In genomic region chr22:31080848-31081649, GRCh38 we compare ENCODE assay signal across 8 cellular contexts. TPM values are rescaled to one million over a fixed set of nuclear protein-coding genes. Genes with fewer than 3 reads are reported as not detected.
DNase-seq lines count a peak whose midpoint lies in the region; ATAC-seq, FAIRE-seq and TF ChIP-seq lines count a peak whose summit lies in the region.

TSS of gene SMTN (plus strand) at chr22:31081318. CDS start at chr22:31083259, 1,941 bp downstream.

- peak within 1 kb of the TSS; percentile 93 for H3K4me2 ChIP-seq in OCI-LY3 (ENCODE audit: low read length)

- peak within 1 kb of the TSS; percentile 86 for H3K4me3 ChIP-seq in OCI-LY3 (ENCODE audit: low read length)
- peak within 1 kb of the TSS; percentile 41 for H3K4me3 ChIP-seq in mucosa of descending colon

- peak within 1 kb of the TSS; percentile 33 for H3K27ac ChIP-seq in OCI-LY3 (ENCODE audit: low read length)

- H3K27me3 ChIP-seq in OCI-LY3 (ENCODE audit: low read depth, low read length): no peaks in the 10 kb centered on the region

- peaks cover 20% of the 10 kb centered on the region for H3K79me2 ChIP-seq in OCI-LY3 (ENCODE audit: low read length)

- intact Hi-C loops in mucosa of descending colon (cut with DNase I, micrococcal nuclease): loop anchor here in 1 of 2 donors (5.0 kb wide), 1 partner anchor 134 kb away; no protein-coding TSS in a partner anchor

- DNase-seq in COLO829 (ENCODE audit: low spot score) (peak; percentile 99), HTR-8/SVneo (ENCODE audit: insufficient read length, low spot score) (peak; percentile 82), activated T-cell treated with anti-CD3 and anti-CD28 coated beads for 24 hours (ENCODE audit: low read depth) (peak; percentile 81), epidermal melanocyte (ENCODE audit: insufficient read length, low spot score) (peak; percentile 92), mucosa of descending colon (peak; percentile 95 to 98 (median 98))
- DNase-seq in stimulated activated CD8-positive, alpha-beta memory T cell treated with anti-CD3 and anti-CD28 coated beads, Interleukin-4, amount 100 ng/mL, for 1 hour (ENCODE audit: low read depth in 2 of 2, low spot score in 1 of 2): peak; percentile 65 to 80

- H4K20me1 ChIP-seq in OCI-LY3 (ENCODE audit: insufficient read depth, low read length): no peaks in the 10 kb centered on the region

- 0 out of 2 replicates have a peak, but pooled peaks have one; percentile 20 for TF ChIP-seq CTCF in OCI-LY3 (IDR thresholded peaks at IDR 0.05; ENCODE audit: low read depth, low read length)
- TF ChIP-seq CTCF in mucosa of descending colon (IDR thresholded peaks at IDR 0.05): peak; percentile 11

- ATAC-seq in GM21360 (IDR thresholded peaks at IDR 0.05; ENCODE audit: unreplicated experiment) (peak; percentile 42), mucosa of descending colon (peak; percentile 73)

- H2AFZ ChIP-seq in OCI-LY3 (ENCODE audit: low read depth, low read length): peak within 1 kb of the TSS; percentile 68; the same call in 1 of the 2 replicates

- H3K4me1 ChIP-seq in OCI-LY3 (ENCODE audit: low read length): peaks cover 35% of the 10 kb centered on the region
- peaks cover 49% of the 10 kb centered on the region for H3K4me1 ChIP-seq in mucosa of descending colon (ENCODE audit: low read depth)

- H3K9ac ChIP-seq in OCI-LY3 (ENCODE audit: low read length): peak within 1 kb of the TSS; percentile 76

- H3K36me3 ChIP-seq in OCI-LY3 (replicated peaks; ENCODE audit: low read depth, low read length) (no peaks in the 10 kb centered on the region), mucosa of descending colon (ENCODE audit: low read depth) (no peaks in the 10 kb centered on the region)

- H3K9me3 ChIP-seq in OCI-LY3 (ENCODE audit: insufficient read depth, low read length): no peaks in the 10 kb centered on the region
- no peaks in the 10 kb centered on the region for H3K9me3 ChIP-seq in mucosa of descending colon

- FAIRE-seq in HTR-8/SVneo (lab: Jason Lieb, UNC): peak; percentile 80

RNA-seq across cellular contexts. Expression of gene SMTN, which starts in this region (rescaled TPM):
- 100 to 1,000 TPM in 2 of 3 donors, 10 to 100 TPM in 1; 63.6 to 799 (median 104) TPM for total RNA-seq in mucosa of descending colon

Comparison
In these comparisons a context has a peak if more than half of its experiments do, and no peak if none do; other contexts are left out.
1. Peak in every context shown above with its lines: DNase-seq, ATAC-seq, H3K4me3 ChIP-seq and H3K27ac ChIP-seq.